24 cellular contexts compared by ENCODE assay signal in the genomic region with DNA sequence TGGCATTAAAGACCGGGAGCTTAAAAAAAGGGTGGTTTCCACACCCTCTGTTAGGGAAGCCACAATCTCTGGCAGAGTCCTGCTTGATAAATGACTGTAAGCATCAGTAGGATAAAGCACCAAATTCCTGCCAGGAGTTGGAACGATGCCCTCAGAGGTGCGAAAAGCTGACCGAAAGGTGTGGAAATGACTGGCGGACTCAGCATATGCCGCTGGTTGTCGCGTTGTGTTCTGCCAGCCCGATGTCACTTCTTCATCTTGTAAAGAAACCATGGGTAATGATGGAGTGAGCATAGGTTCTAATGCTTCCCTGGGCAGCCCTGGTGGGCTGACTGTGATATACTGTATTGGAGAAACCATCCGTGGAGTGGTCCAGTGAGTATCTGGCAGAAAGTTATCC.
"Had no signal": no experiment of that assay in that cellular context is flagged by ENCODE, and none has a peak within 500 bp of the region (broad histone marks: within the 10 kb centered on the region; RNA-seq: fewer than 3 reads in every experiment).

No MANE protein-coding gene starts in this region.

- H3K27ac ChIP-seq: adrenal gland, body of pancreas, cardiac muscle cell, SK-N-MC, VCaP had no signal

- H3K4me3 ChIP-seq: adrenal gland, body of pancreas, cardiac muscle cell, SK-N-MC had no signal

- H3K4me1 ChIP-seq: adrenal gland, body of pancreas had no signal

- H3K9me3 ChIP-seq: adrenal gland, body of pancreas had no signal

- H3K27me3 ChIP-seq: adrenal gland, body of pancreas, cardiac muscle cell had no signal

- H3K36me3 ChIP-seq: adrenal gland had no signal

- DNase-seq: activated CD4-positive, alpha-beta memory T cell treated with anti-CD3 and anti-CD28 coated beads, Interleukin-2, amount 10 ng/mL, durations not matched to agents 7 days and 5 days; activated CD4-positive, alpha-beta T cell treated with anti-CD3 and anti-CD28 coated beads, Interleukin-2, amount 10 ng/mL, durations not matched to agents 7 days and 5 days; activated CD4-positive, CD25-positive, alpha-beta regulatory T cell; activated CD8-positive, alpha-beta memory T cell treated with anti-CD3 and anti-CD28 coated beads, Interleukin-2, amount 50 U/mL, for 48 hours; activated naive CD4-positive, alpha-beta T cell treated with anti-CD3 and anti-CD28 coated beads, Interleukin-2, amount 50 U/mL, for 16 hours; activated naive CD8-positive, alpha-beta T cell treated with anti-CD3 and anti-CD28 coated beads, Interleukin-2, amount 10 ng/mL, durations not matched to agents 7 days and 5 days; activated T-cell treated with anti-CD3 and anti-CD28 coated beads, Interleukin-2, amount 50 U/mL, for 1 hour; aorta; body of pancreas; NCI-H1092; NCI-H1417; NCI-H1930; NCI-H2171; NCI-H226; NCI-H526; NCI-H774; RPMI8226; T-cell; T-helper 2 cell had no signal

- ATAC-seq: body of pancreas, Right ventricle myocardium inferior, T-cell had no signal
